ENCODE assay signal across 16 cellular contexts in the genomic region with DNA sequence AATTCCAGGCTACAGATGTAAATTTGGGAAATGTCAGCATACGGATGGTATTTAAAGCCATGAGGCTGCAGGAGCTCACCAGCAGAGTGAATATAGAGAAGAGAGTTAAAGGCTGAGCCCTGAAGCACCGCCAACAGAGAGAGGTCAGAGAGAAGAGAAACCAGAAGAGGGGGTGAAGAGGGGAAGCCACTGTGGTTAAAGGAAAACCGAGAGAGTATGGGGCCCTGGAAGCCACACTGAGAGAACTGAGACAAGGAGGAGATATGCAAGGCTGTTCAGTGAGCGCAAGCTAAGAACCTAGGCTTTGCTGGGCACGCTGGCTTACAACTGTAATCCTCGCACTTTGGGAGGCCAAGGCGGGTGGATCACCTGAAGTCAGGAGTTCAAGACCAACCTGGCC.
A peak's percentile ranks its signal among the peaks of the same experiment; 100 is the strongest.
DNase-seq lines count a peak whose midpoint lies in the region; ATAC-seq lines count a peak whose summit lies in the region.
"Had no signal": no experiment of that assay in that cellular context is flagged by ENCODE, and none has a peak within 500 bp of the region (broad histone marks: within the 10 kb centered on the region; RNA-seq: fewer than 3 reads in every experiment).

No MANE protein-coding gene starts in this region.

- peak; percentile 83 for DNase-seq in GDM1 (lab: John Stamatoyannopoulos, UW)
- peak; percentile 82 for DNase-seq in NOMO-1 treated with DMSO at 0.1 percent for 48 hours (lab: John Stamatoyannopoulos, UW; ENCODE audit: unreplicated experiment)
- DNase-seq in effector memory CD8-positive, alpha-beta T cell, result no peak
- no peak for DNase-seq in NCI-H446 (lab: John Stamatoyannopoulos, UW)
- DNase-seq in NCI-H146 (lab: John Stamatoyannopoulos, UW), result no peak
- DNase-seq: activated CD4-positive, CD25-positive, alpha-beta regulatory T cell; activated T-cell treated with anti-CD3 and anti-CD28 coated beads, Interleukin-2, amount 50 U/mL, for 4 hours; glutamatergic neuron; NCI-H1417; NCI-H510A treated with DMSO at 0.1 percent for 48 hours; Right ventricle myocardium superior; stimulated activated CD4-positive, alpha-beta T cell treated with anti-CD3 and anti-CD28 coated beads, Interleukin-4, amount 100 ng/mL, for 24 hours had no signal

- no peak overlapping the region for H3K27ac Mint-ChIP-seq in effector memory CD8-positive, alpha-beta T cell
- H3K27ac Mint-ChIP-seq: brain had no signal

- H3K27me3 Mint-ChIP-seq in effector memory CD8-positive, alpha-beta T cell, result peaks cover 20 to 34% of the 10 kb centered on the region in 2 donors

- H3K4me1 Mint-ChIP-seq in effector memory CD8-positive, alpha-beta T cell (ENCODE audit: low read depth in 2 of 2), result peaks cover 0 to 2% of the 10 kb centered on the region in 2 donors
- H3K4me1 Mint-ChIP-seq: brain had no signal

- no peak overlapping the region for H3K4me3 Mint-ChIP-seq in effector memory CD8-positive, alpha-beta T cell
- H3K4me3 Mint-ChIP-seq: activated T-cell treated with anti-CD3 and anti-CD28 coated beads, Interleukin-2, amount 50 U/mL, for 4 hours; brain had no signal

- ATAC-seq in GM21529 (IDR thresholded peaks at IDR 0.05; ENCODE audit: unreplicated experiment) (peak; percentile 56), HG03520 (IDR thresholded peaks at IDR 0.05; ENCODE audit: unreplicated experiment) (no peak), GM19397 (IDR thresholded peaks at IDR 0.05; ENCODE audit: unreplicated experiment) (no peak)
- peak; percentile 29 for ATAC-seq in effector memory CD8-positive, alpha-beta T cell (replicated peaks)
- ATAC-seq: activated T-cell treated with anti-CD3 and anti-CD28 coated beads, Interleukin-2, amount 50 U/mL, for 4 hours had no signal

- no peaks in the 10 kb centered on the region for H3K36me3 Mint-ChIP-seq in effector memory CD8-positive, alpha-beta T cell (ENCODE audit: insufficient read depth)
- H3K36me3 Mint-ChIP-seq: brain had no signal

- H3K9me3 Mint-ChIP-seq in effector memory CD8-positive, alpha-beta T cell, result no peaks in the 10 kb centered on the region
- H3K9me3 Mint-ChIP-seq: activated T-cell treated with anti-CD3 and anti-CD28 coated beads, Interleukin-2, amount 50 U/mL, for 4 hours had no signal

Comparison
In these comparisons a context has a peak if more than half of its experiments do, and no peak if none do; other contexts are left out.
1. DNase-seq: peak in GDM1 (single experiment) and NOMO-1 treated with DMSO at 0.1 percent for 48 hours (single experiment); none in effector memory CD8-positive, alpha-beta T cell (0 of 3), NCI-H446 (0 of 2) and NCI-H146 (single experiment).
2. ATAC-seq: peak in GM21529 (single experiment) and effector memory CD8-positive, alpha-beta T cell (single experiment); none in HG03520 (single experiment) and GM19397 (single experiment).